18 cellular contexts compared by ENCODE assay signal in the genomic region with DNA sequence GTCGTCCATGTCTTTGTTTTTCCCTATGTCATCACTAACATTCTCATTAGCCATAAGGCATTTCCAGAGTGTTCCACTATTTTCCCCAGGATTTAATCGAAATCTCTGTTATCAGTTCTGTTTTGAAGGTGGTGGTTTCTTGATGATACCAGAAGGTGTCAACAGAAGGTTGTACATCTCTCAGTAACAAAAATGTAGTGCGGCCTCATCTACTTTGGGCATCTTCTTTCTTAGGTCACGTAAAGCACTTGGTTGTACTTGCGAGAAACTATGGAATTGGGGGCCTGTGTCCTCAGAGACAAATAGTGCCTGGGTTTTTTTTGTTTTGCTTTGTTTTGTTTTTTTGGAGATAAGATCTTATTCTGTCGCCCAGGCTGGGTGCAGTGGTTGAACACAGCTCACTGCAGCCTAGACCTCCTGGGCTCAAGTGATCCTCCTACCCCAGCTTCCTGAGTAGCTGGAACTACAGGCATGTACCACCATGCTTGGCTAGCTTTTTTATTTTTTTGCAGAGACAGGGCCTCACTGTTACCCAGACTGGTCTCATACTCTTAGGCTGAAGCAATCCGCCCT.
DNase-seq lines count a peak whose midpoint lies in the region; ATAC-seq and TF ChIP-seq lines count a peak whose summit lies in the region.
"Had no signal": no experiment of that assay in that cellular context is flagged by ENCODE, and none has a peak within 500 bp of the region (broad histone marks: within the 10 kb centered on the region; RNA-seq: fewer than 3 reads in every experiment).

No MANE protein-coding gene starts in this region.

- peaks cover 32 to 52% (median 42%) of the 10 kb centered on the region in 10 experiments for H3K4me1 ChIP-seq in BLaER1 treated with 17β-estradiol and CSF1 and Interleukin-3, amounts not matched to agents 10 nM and 100 nM
- H3K4me1 ChIP-seq in GM23248 (ENCODE audit: insufficient read depth) (no peaks in the 10 kb centered on the region), mesodermal cell (ENCODE audit: control insufficient read depth, insufficient read depth, low read length, poor library complexity, severe bottlenecking) (peaks cover 21% of the 10 kb centered on the region)
- H3K4me1 ChIP-seq: breast epithelium had no signal

- in situ Hi-C loops in GM23248 (cut with MboI), result no loop called here

- CTCF ChIA-PET in activated CD4-positive, alpha-beta memory T cell treated with anti-CD3 and anti-CD28 coated beads, Interleukin-2, amount 10 ng/mL, durations not matched to agents 7 days and 5 days (lab: Charles Lee), result interaction anchor here (0.8 to 2.5 kb wide), 11 partner anchors 11 to 159 kb away, joined by 3 to 15 read pairs (median 5); a partner anchor contains a TSS

- H3K27me3 ChIP-seq in BLaER1 treated with 17β-estradiol and CSF1 and Interleukin-3, amounts not matched to agents 10 nM and 100 nM, result no peaks in the 10 kb centered on the region
- H3K27me3 ChIP-seq in GM23248 (replicated peaks; ENCODE audit: insufficient read depth), result no peaks in the 10 kb centered on the region
- no peaks in the 10 kb centered on the region for H3K27me3 ChIP-seq in WERI-Rb-1 (ENCODE audit: insufficient read depth, low read depth, severe bottlenecking)
- H3K27me3 ChIP-seq: breast epithelium had no signal

- no peaks in the 10 kb centered on the region for H4K20me1 ChIP-seq in BLaER1 treated with 17β-estradiol and CSF1 and Interleukin-3, amounts not matched to agents 10 nM and 100 nM
- H4K20me1 ChIP-seq in GM23248 (ENCODE audit: insufficient read depth), result no peaks in the 10 kb centered on the region

- H3K4me2 ChIP-seq in BLaER1 treated with 17β-estradiol and CSF1 and Interleukin-3, amounts not matched to agents 10 nM and 100 nM, result peak overlapping the region; percentile 65 to 88 (median 71)
- H3K4me2 ChIP-seq in GM23248 (ENCODE audit: unreplicated experiment), result no peak overlapping the region

- ATAC-seq in stimulated activated naive B cell treated with anti-CD40 and anti-IgM and Interleukin-4, amounts not matched to agents 10 μg/mL and 1 μg/mL and 100 μg/mL, for 72 hours (replicated peaks), result no peak
- ATAC-seq in HG02870 (IDR thresholded peaks at IDR 0.05; ENCODE audit: unreplicated experiment), result no peak

- H3K27ac Mint-ChIP-seq in activated CD4-positive, alpha-beta memory T cell treated with anti-CD3 and anti-CD28 coated beads, Interleukin-2, amount 10 ng/mL, durations not matched to agents 7 days and 5 days, result peak overlapping the region; percentile 86
- no peak overlapping the region for H3K27ac Mint-ChIP-seq in stimulated activated naive B cell treated with anti-CD40 and anti-IgM and Interleukin-4, amounts not matched to agents 10 μg/mL and 1 μg/mL and 100 μg/mL, for 72 hours
- H3K27ac Mint-ChIP-seq: dendritic cell treated with granulocyte-macrophage colony-stimulating factor and Interleukin-4, amounts not matched to agents 40 ng/mL and 50 ng/mL, for 4 days had no signal

- H3K9ac ChIP-seq in BLaER1 treated with 17β-estradiol and CSF1 and Interleukin-3, amounts not matched to agents 10 nM and 100 nM, result peak overlapping the region in 4 of 11 experiments; percentile 1 to 19 (median 15); a peak in 2 of 22 replicates
- H3K9ac ChIP-seq in GM23248, result no peak overlapping the region

- H3K27me3 Mint-ChIP-seq in activated CD4-positive, alpha-beta memory T cell treated with anti-CD3 and anti-CD28 coated beads, Interleukin-2, amount 10 ng/mL, durations not matched to agents 7 days and 5 days, result no peaks in the 10 kb centered on the region
- no peaks in the 10 kb centered on the region for H3K27me3 Mint-ChIP-seq in stimulated activated naive B cell treated with anti-CD40 and anti-IgM and Interleukin-4, amounts not matched to agents 10 μg/mL and 1 μg/mL and 100 μg/mL, for 72 hours
- H3K27me3 Mint-ChIP-seq: dendritic cell treated with granulocyte-macrophage colony-stimulating factor and Interleukin-4, amounts not matched to agents 40 ng/mL and 50 ng/mL, for 4 days had no signal

- H3K27ac ChIP-seq in BLaER1 treated with 17β-estradiol and CSF1 and Interleukin-3, amounts not matched to agents 10 nM and 100 nM, result peak overlapping the region in 4 of 11 experiments; percentile 23 to 69 (median 64); a peak in 6 of 22 replicates
- H3K27ac ChIP-seq in GM23248, result no peak overlapping the region
- peak overlapping the region; percentile 76 for H3K27ac ChIP-seq in mesodermal cell (ENCODE audit: low read depth, low read length, severe bottlenecking)
- no peak overlapping the region for H3K27ac ChIP-seq in WERI-Rb-1
- H3K27ac ChIP-seq: breast epithelium had no signal

- WGBS in GM23248 (ENCODE audit: low coverage in 1 of 2, low lambda C conversion rate in 2 of 2, missing lambda C conversion rate in 2 of 2), 2 experiments, result 88 to 91% methylated on average over 7 of the region's 7 CpGs
- 91 to 94% methylated on average over 6 of the region's 7 CpGs for WGBS in mesodermal cell (ENCODE audit: insufficient coverage in 2 of 2), 2 experiments

- no peaks in the 10 kb centered on the region for H3K9me2 ChIP-seq in GM23248 (ENCODE audit: insufficient read depth)

- H3K4me1 Mint-ChIP-seq in activated CD4-positive, alpha-beta memory T cell treated with anti-CD3 and anti-CD28 coated beads, Interleukin-2, amount 10 ng/mL, durations not matched to agents 7 days and 5 days, result peaks cover 53% of the 10 kb centered on the region
- peaks cover 7 to 29% of the 10 kb centered on the region in 2 donors for H3K4me1 Mint-ChIP-seq in stimulated activated naive B cell treated with anti-CD40 and anti-IgM and Interleukin-4, amounts not matched to agents 10 μg/mL and 1 μg/mL and 100 μg/mL, for 72 hours

- DNase-seq in GM23248 (peak; percentile 34), GOT3 (lab: John Stamatoyannopoulos, UW) (no peak), WERI-Rb-1 (no peak)
- DNase-seq in activated CD4-positive, alpha-beta memory T cell treated with anti-CD3 and anti-CD28 coated beads, Interleukin-2, amount 10 ng/mL, durations not matched to agents 7 days and 5 days, result no peak
- no peak for DNase-seq in stimulated activated naive B cell treated with anti-CD40 and anti-IgM and Interleukin-4, amounts not matched to agents 10 μg/mL and 1 μg/mL and 100 μg/mL, for 72 hours
- DNase-seq: activated T-cell treated with anti-CD3 and anti-CD28 coated beads for 4 hours; Calu3; erythroblast; Kasumi-1; NCI-H1105 treated with DMSO at 0.1 percent for 48 hours; NCI-H526; SIG-M5; stimulated activated CD4-positive, alpha-beta T cell treated with anti-CD3 and anti-CD28 coated beads, Interleukin-4, amount 100 ng/mL, for 24 hours had no signal

- peaks cover 0 to 84% (median 72%) of the 10 kb centered on the region in 11 experiments; a peak in 20 of 22 replicates for H3K36me3 ChIP-seq in BLaER1 treated with 17β-estradiol and CSF1 and Interleukin-3, amounts not matched to agents 10 nM and 100 nM
- no peaks in the 10 kb centered on the region for H3K36me3 ChIP-seq in GM23248 (ENCODE audit: low read depth)
- H3K36me3 ChIP-seq in mesodermal cell (ENCODE audit: control insufficient read depth, insufficient read depth, low read length), result peaks cover 72% of the 10 kb centered on the region
- peaks cover 48% of the 10 kb centered on the region for H3K36me3 ChIP-seq in WERI-Rb-1
- H3K36me3 ChIP-seq: breast epithelium had no signal

- H3K4me3 Mint-ChIP-seq in activated CD4-positive, alpha-beta memory T cell treated with anti-CD3 and anti-CD28 coated beads, Interleukin-2, amount 10 ng/mL, durations not matched to agents 7 days and 5 days, result no peak overlapping the region
- H3K4me3 Mint-ChIP-seq in stimulated activated naive B cell treated with anti-CD40 and anti-IgM and Interleukin-4, amounts not matched to agents 10 μg/mL and 1 μg/mL and 100 μg/mL, for 72 hours, result no peak overlapping the region
- H3K4me3 Mint-ChIP-seq: dendritic cell treated with granulocyte-macrophage colony-stimulating factor and Interleukin-4, amounts not matched to agents 40 ng/mL and 50 ng/mL, for 4 days had no signal

- H3K4me3 ChIP-seq in BLaER1 treated with 17β-estradiol and CSF1 and Interleukin-3, amounts not matched to agents 10 nM and 100 nM, result peak overlapping the region in 1 of 10 experiments; percentile 6; a peak in 1 of 20 replicates
- no peak overlapping the region for H3K4me3 ChIP-seq in GM23248
- H3K4me3 ChIP-seq in mesodermal cell (ENCODE audit: extremely low read depth, insufficient read depth, low read length, poor library complexity, severe bottlenecking), result no peak overlapping the region
- no peak overlapping the region for H3K4me3 ChIP-seq in WERI-Rb-1 (ENCODE audit: low read depth, low read length)
- H3K4me3 ChIP-seq: breast epithelium had no signal

- no peaks in the 10 kb centered on the region for H3K79me2 ChIP-seq in GM23248 (ENCODE audit: insufficient read depth)

- H3K9me3 Mint-ChIP-seq in activated CD4-positive, alpha-beta memory T cell treated with anti-CD3 and anti-CD28 coated beads, Interleukin-2, amount 10 ng/mL, durations not matched to agents 7 days and 5 days, result no peaks in the 10 kb centered on the region
- H3K9me3 Mint-ChIP-seq in stimulated activated naive B cell treated with anti-CD40 and anti-IgM and Interleukin-4, amounts not matched to agents 10 μg/mL and 1 μg/mL and 100 μg/mL, for 72 hours, result no peaks in the 10 kb centered on the region
- H3K9me3 Mint-ChIP-seq: dendritic cell treated with granulocyte-macrophage colony-stimulating factor and Interleukin-4, amounts not matched to agents 40 ng/mL and 50 ng/mL, for 4 days had no signal

- TF ChIP-seq CTCF in WERI-Rb-1 (IDR thresholded peaks at IDR 0.05; ENCODE audit: low read depth, low read length), result no peak

- peaks cover 76% of the 10 kb centered on the region for H3K36me3 Mint-ChIP-seq in activated CD4-positive, alpha-beta memory T cell treated with anti-CD3 and anti-CD28 coated beads, Interleukin-2, amount 10 ng/mL, durations not matched to agents 7 days and 5 days (ENCODE audit: low read depth)
- peaks cover 21 to 26% of the 10 kb centered on the region in 2 donors for H3K36me3 Mint-ChIP-seq in stimulated activated naive B cell treated with anti-CD40 and anti-IgM and Interleukin-4, amounts not matched to agents 10 μg/mL and 1 μg/mL and 100 μg/mL, for 72 hours

- no peak overlapping the region for H2AFZ ChIP-seq in GM23248

- H3K9me3 ChIP-seq in BLaER1 treated with 17β-estradiol and CSF1 and Interleukin-3, amounts not matched to agents 10 nM and 100 nM (replicated peaks in 1 of 11), result no peaks in the 10 kb centered on the region
- H3K9me3 ChIP-seq in GM23248 (ENCODE audit: low read depth) (no peaks in the 10 kb centered on the region), mesodermal cell (ENCODE audit: control insufficient read depth, low read length) (no peaks in the 10 kb centered on the region), WERI-Rb-1 (ENCODE audit: severe bottlenecking) (no peaks in the 10 kb centered on the region)
- H3K9me3 ChIP-seq: breast epithelium had no signal

- no peaks in the 10 kb centered on the region for H3F3A ChIP-seq in GM23248 (ENCODE audit: insufficient read depth)

- POLR2A ChIA-PET in activated CD4-positive, alpha-beta memory T cell treated with anti-CD3 and anti-CD28 coated beads, Interleukin-2, amount 10 ng/mL, durations not matched to agents 7 days and 5 days (lab: Charles Lee), result interaction anchor here (0.8 to 3.5 kb wide), 12 partner anchors 10 to 246 kb away, joined by 3 to 29 read pairs (median 12); a partner anchor contains a TSS
